Comparison of ENCODE assay signal across 8 cellular contexts in genomic region chr3:28940530-28940929, GRCh38.
DNase-seq lines count a peak whose midpoint lies in the region; ATAC-seq, FAIRE-seq and TF ChIP-seq lines count a peak whose summit lies in the region.

No MANE protein-coding gene starts in this region.

- POLR2A ChIA-PET in RWPE1 (lab: Yijun Ruan, JAX; ENCODE audit: low non-redundant PET) = no interaction called here

- TF ChIP-seq CTCF in upper lobe of left lung (IDR thresholded peaks at IDR 0.05) = no peak
- no peak for TF ChIP-seq CTCF in D721Med (IDR thresholded peaks at IDR 0.05; ENCODE audit: insufficient read depth, missing control alignments)
- TF ChIP-seq CTCF in RWPE1 (conservative IDR thresholded peaks at IDR 0.05; ENCODE audit: low read depth) = no peak

- H3K4me1 ChIP-seq in SJCRH30 (peaks cover 11% of the 10 kb centered on the region), upper lobe of left lung (peaks cover 0 to 11% (median 6%) of the 10 kb centered on the region in 4 donors)

- no peaks in the 10 kb centered on the region for H3K36me3 ChIP-seq in SJCRH30
- H3K36me3 ChIP-seq in upper lobe of left lung = no peaks in the 10 kb centered on the region

- CTCF ChIA-PET in RWPE1 (lab: Yijun Ruan, JAX) = no interaction called here

- no peak for TF ChIP-seq EP300 in upper lobe of left lung (IDR thresholded peaks at IDR 0.05)

- H3K27ac ChIP-seq in SJCRH30 = peak overlapping the region; percentile 19
- peak overlapping the region in 3 of 4 donors; percentile 23 to 32 (median 32) for H3K27ac ChIP-seq in upper lobe of left lung
- H3K27ac ChIP-seq in RWPE1 = no peak overlapping the region

- H3K27me3 ChIP-seq in SJCRH30 (no peaks in the 10 kb centered on the region), upper lobe of left lung (no peaks in the 10 kb centered on the region)

- ATAC-seq in GM18909 (IDR thresholded peaks at IDR 0.05; ENCODE audit: poor library complexity, unreplicated experiment) (peak; percentile 84), HG02938 (IDR thresholded peaks at IDR 0.05; ENCODE audit: unreplicated experiment) (peak; percentile 83), upper lobe of left lung (ENCODE audit: low FRiP score in 2 of 2) (peak in 1 of 2 donors; percentile 32)

- no peak for TF ChIP-seq POLR2A in upper lobe of left lung (IDR thresholded peaks at IDR 0.05)

- DNase-seq in SJCRH30 (peak; percentile 18 to 59), glomerular visceral epithelial cell (ENCODE audit: extremely low spot score) (peak; percentile 88), upper lobe of left lung (no peak), D721Med (ENCODE audit: insufficient read length, low spot score) (no peak), RWPE1 (ENCODE audit: low spot score) (no peak)
- DNase-seq in stimulated activated CD4-positive, alpha-beta T cell treated with anti-CD3 and anti-CD28 coated beads, Interleukin-2, amount 100 ng/mL, for 24 hours = no peak

- no peaks in the 10 kb centered on the region for H3K9me3 ChIP-seq in SJCRH30 (replicated peaks)
- no peaks in the 10 kb centered on the region for H3K9me3 ChIP-seq in upper lobe of left lung

- FAIRE-seq in D721Med (lab: Jason Lieb, UNC) = no peak

- H3K4me3 ChIP-seq in SJCRH30 = no peak overlapping the region
- no peak overlapping the region for H3K4me3 ChIP-seq in upper lobe of left lung

Comparison
In these comparisons a context has a peak if more than half of its experiments do, and no peak if none do; other contexts are left out.
1. DNase-seq: peak in SJCRH30 (2 of 2) and glomerular visceral epithelial cell (single experiment); none in upper lobe of left lung (0 of 2), D721Med (single experiment), RWPE1 (single experiment) and stimulated activated CD4-positive, alpha-beta T cell treated with anti-CD3 and anti-CD28 coated beads, Interleukin-2, amount 100 ng/mL, for 24 hours (0 of 2).